ENCODE assay signal across 15 cellular contexts in the genomic region with DNA sequence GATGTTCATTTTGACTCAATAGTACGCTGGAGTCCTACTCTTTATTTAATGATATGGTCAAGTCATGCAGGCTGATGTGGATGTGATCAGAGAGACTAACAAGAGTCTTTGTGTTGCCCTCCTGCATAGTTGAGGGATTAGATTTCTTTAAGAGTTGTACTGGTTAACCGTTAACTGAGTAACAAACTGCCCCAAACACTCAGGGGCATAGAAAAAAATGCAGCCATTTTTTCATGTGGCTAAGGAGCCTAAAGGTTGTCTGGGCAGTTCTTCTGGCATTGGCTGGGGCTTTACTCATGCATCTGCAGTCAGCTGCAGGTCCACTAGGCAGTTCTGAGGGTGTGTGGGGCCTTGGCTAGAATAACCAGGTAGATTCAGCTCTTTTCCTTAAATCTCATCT. TPM values are rescaled to one million over a fixed set of nuclear protein-coding genes. Genes with fewer than 3 reads are reported as not detected.
DNase-seq lines count a peak whose midpoint lies in the region; ATAC-seq and TF ChIP-seq lines count a peak whose summit lies in the region.
"Had no signal": no experiment of that assay in that cellular context is flagged by ENCODE, and none has a peak within 500 bp of the region (broad histone marks: within the 10 kb centered on the region; RNA-seq: fewer than 3 reads in every experiment).

No MANE protein-coding gene starts in this region.

- H2AFZ ChIP-seq in osteoblast (ENCODE audit: low read length), result no peak overlapping the region

- H3K9me3 Mint-ChIP-seq in T-helper 1 cell treated with Interleukin-12 subunit alpha and Interleukin-12 subunit beta and Interleukin-4 antibody, amounts not matched to agents 30 μg/mL and 1 μg/mL, for 36 hours, result no peaks in the 10 kb centered on the region
- H3K9me3 Mint-ChIP-seq: mesothelial cell of epicardium had no signal

- TF ChIP-seq CTCF in epithelial cell of esophagus (IDR thresholded peaks at IDR 0.05; ENCODE audit: insufficient read depth, low read depth, low read length, missing control alignments) (no peak), osteoblast (IDR thresholded peaks at IDR 0.05; ENCODE audit: extremely low read depth, low read depth, low read length) (no peak)

- peak overlapping the region; percentile 8 for H3K4me2 ChIP-seq in osteoblast (ENCODE audit: insufficient read depth, low read length)

- H3K27ac Mint-ChIP-seq in T-helper 1 cell treated with Interleukin-12 subunit alpha and Interleukin-12 subunit beta and Interleukin-4 antibody, amounts not matched to agents 30 μg/mL and 1 μg/mL, for 36 hours, result peak overlapping the region; percentile 15
- H3K27ac Mint-ChIP-seq: mesothelial cell of epicardium had no signal

- H3K79me2 ChIP-seq in osteoblast (ENCODE audit: insufficient read depth, low read length), result peaks cover 89% of the 10 kb centered on the region

- H3K9me3 ChIP-seq in HUES48 (ENCODE audit: control insufficient read depth, insufficient read depth, low read length) (no peaks in the 10 kb centered on the region), osteoblast (ENCODE audit: low read depth, low read length) (no peaks in the 10 kb centered on the region)
- H3K9me3 ChIP-seq: heart right ventricle, suprapubic skin had no signal

- H3K4me3 Mint-ChIP-seq in T-helper 1 cell treated with Interleukin-12 subunit alpha and Interleukin-12 subunit beta and Interleukin-4 antibody, amounts not matched to agents 30 μg/mL and 1 μg/mL, for 36 hours, result no peak overlapping the region
- H3K4me3 Mint-ChIP-seq: mesothelial cell of epicardium had no signal

- peaks cover 26% of the 10 kb centered on the region for H3K36me3 Mint-ChIP-seq in T-helper 1 cell treated with Interleukin-12 subunit alpha and Interleukin-12 subunit beta and Interleukin-4 antibody, amounts not matched to agents 30 μg/mL and 1 μg/mL, for 36 hours (ENCODE audit: low read depth)
- H3K36me3 Mint-ChIP-seq: mesothelial cell of epicardium had no signal

- H3K36me3 ChIP-seq in HUES48 (ENCODE audit: control insufficient read depth, insufficient read depth, low read length) (no peaks in the 10 kb centered on the region), osteoblast (ENCODE audit: insufficient read depth, low read length) (no peaks in the 10 kb centered on the region)
- H3K36me3 ChIP-seq: heart right ventricle, suprapubic skin had no signal

- DNase-seq in T-helper 1 cell, result no peak
- peak; percentile 17 for DNase-seq in epithelial cell of esophagus (ENCODE audit: low read depth)
- no peak for DNase-seq in osteoblast (ENCODE audit: insufficient read length, low spot score, missing footprints)
- DNase-seq in T1000 (lab: John Stamatoyannopoulos, UW), result no peak
- DNase-seq in NCI-H2107 treated with DMSO at 0.1 percent for 48 hours (lab: John Stamatoyannopoulos, UW; ENCODE audit: unreplicated experiment), result no peak
- DNase-seq: DMS79; effector CD8-positive, alpha-beta T cell; heart right ventricle; KG1; NCI-H187 had no signal

- H3K4me3 ChIP-seq in HUES48 (ENCODE audit: low read depth, low read length) (no peak overlapping the region), epithelial cell of esophagus (ENCODE audit: low read length) (no peak overlapping the region), osteoblast (ENCODE audit: insufficient read depth, low read length) (no peak overlapping the region)
- H3K4me3 ChIP-seq: heart right ventricle, suprapubic skin had no signal

- no peak overlapping the region for H3K9ac ChIP-seq in HUES48 (ENCODE audit: low read depth, low read length)

- H3K4me1 Mint-ChIP-seq in T-helper 1 cell treated with Interleukin-12 subunit alpha and Interleukin-12 subunit beta and Interleukin-4 antibody, amounts not matched to agents 30 μg/mL and 1 μg/mL, for 36 hours (ENCODE audit: low read depth), result peaks cover 67% of the 10 kb centered on the region
- H3K4me1 Mint-ChIP-seq: mesothelial cell of epicardium had no signal

- H3K27ac ChIP-seq in HUES48 (ENCODE audit: low read depth, low read length) (peak overlapping the region; percentile 7), osteoblast (ENCODE audit: low read depth, low read length) (peak overlapping the region; percentile 97)
- H3K27ac ChIP-seq: heart right ventricle had no signal

- H4K20me1 ChIP-seq in osteoblast (ENCODE audit: insufficient read depth, low read length), result no peaks in the 10 kb centered on the region

- no peaks in the 10 kb centered on the region for H3K27me3 ChIP-seq in HUES48 (ENCODE audit: control insufficient read depth, insufficient read depth, low read length)
- no peaks in the 10 kb centered on the region for H3K27me3 ChIP-seq in osteoblast (ENCODE audit: insufficient read depth, low read length)
- H3K27me3 ChIP-seq: heart right ventricle, suprapubic skin had no signal

- ATAC-seq in GM19395 (IDR thresholded peaks at IDR 0.05; ENCODE audit: unreplicated experiment), result no peak
- ATAC-seq: heart right ventricle had no signal

- no peaks in the 10 kb centered on the region for H3K27me3 Mint-ChIP-seq in T-helper 1 cell treated with Interleukin-12 subunit alpha and Interleukin-12 subunit beta and Interleukin-4 antibody, amounts not matched to agents 30 μg/mL and 1 μg/mL, for 36 hours (ENCODE audit: low read depth)

- peaks cover 28% of the 10 kb centered on the region for H3K4me1 ChIP-seq in HUES48 (ENCODE audit: control insufficient read depth, insufficient read depth, low read length)
- peaks cover 38% of the 10 kb centered on the region for H3K4me1 ChIP-seq in osteoblast (ENCODE audit: insufficient read depth, low read length)

RNA-seq across cellular contexts. Expression of a gene that starts 32.5 kb away (rescaled TPM):
- 33.3 and 38.3 TPM in 2 replicates for total RNA-seq in osteoblast
